23 cellular contexts compared by ENCODE assay signal in genomic region chr11:93858376-93858775, GRCh38. TPM values are rescaled to one million over a fixed set of nuclear protein-coding genes. Genes with fewer than 3 reads are reported as not detected.
"Had no signal": no experiment of that assay in that cellular context is flagged by ENCODE, and none has a peak within 500 bp of the region (broad histone marks: within the 10 kb centered on the region; RNA-seq: fewer than 3 reads in every experiment).

No MANE protein-coding gene starts in this region.

- H3K4me1 ChIP-seq: colonic mucosa, esophagus squamous epithelium, gastrocnemius medialis, lower lobe of right lung, upper lobe of right lung had no signal

- H3K9me3 ChIP-seq: colonic mucosa, esophagus squamous epithelium, gastrocnemius medialis, lower lobe of right lung, thyroid gland, upper lobe of right lung had no signal

- ATAC-seq: activated CD4-positive, alpha-beta T cell treated with anti-CD3 and anti-CD28 coated beads for 36 hours; gastrocnemius medialis; lower lobe of right lung; natural killer cell; T-helper 17 cell; upper lobe of right lung had no signal

- H3K4me3 ChIP-seq: colonic mucosa, esophagus squamous epithelium, gastrocnemius medialis, lower lobe of right lung, thyroid gland, upper lobe of right lung had no signal

- H3K27ac ChIP-seq: colonic mucosa, esophagus squamous epithelium, gastrocnemius medialis, lower lobe of right lung, thyroid gland, upper lobe of right lung had no signal

- DNase-seq: activated B cell treated with CpG ODN at 0.5 μM for 24 hours; activated CD4-positive, alpha-beta T cell treated with anti-CD3 and anti-CD28 coated beads for 36 hours; activated CD4-positive, alpha-beta T cell treated with anti-CD3 and anti-CD28 coated beads, Interleukin-2, amount 50 U/mL, for 4 hours; activated CD8-positive, alpha-beta memory T cell treated with anti-CD3 and anti-CD28 coated beads for 24 hours; activated CD8-positive, alpha-beta memory T cell treated with anti-CD3 and anti-CD28 coated beads, Interleukin-2, amount 50 U/mL, for 4 hours; activated naive CD4-positive, alpha-beta T cell treated with Interleukin-2 at 50 U/mL for 16 hours; activated naive CD8-positive, alpha-beta T cell treated with anti-CD3 and anti-CD28 coated beads for 36 hours; activated T-cell treated with anti-CD3 and anti-CD28 coated beads, Interleukin-2, amount 50 U/mL, for 48 hours; central memory CD4-positive, alpha-beta T cell; colonic mucosa; esophagus squamous epithelium; gastrocnemius medialis; head of caudate nucleus; hypothalamus; lower lobe of right lung; natural killer cell; retina; stimulated activated CD4-positive, alpha-beta T cell treated with anti-CD3 and anti-CD28 coated beads, Interleukin-4, amount 100 ng/mL, for 24 hours; stimulated activated naive CD4-positive, alpha-beta T cell treated with Interleukin-2 at 50 U/mL for 16 hours; T-helper 17 cell; thyroid gland; upper lobe of right lung had no signal

- H3K36me3 ChIP-seq: colonic mucosa, esophagus squamous epithelium, gastrocnemius medialis, lower lobe of right lung, thyroid gland, upper lobe of right lung had no signal

RNA-seq across cellular contexts. Expression of gene VSTM5, which starts 8.0 kb away (rescaled TPM):
- total RNA-seq: activated B cell treated with CpG ODN at 0.5 μM for 24 hours; activated CD4-positive, alpha-beta T cell treated with anti-CD3 and anti-CD28 coated beads for 36 hours; activated naive CD8-positive, alpha-beta T cell treated with anti-CD3 and anti-CD28 coated beads for 36 hours; gastrocnemius medialis; lower lobe of right lung; natural killer cell; subcutaneous adipose tissue; T-helper 17 cell; upper lobe of right lung had no signal
